In the genomic region with DNA sequence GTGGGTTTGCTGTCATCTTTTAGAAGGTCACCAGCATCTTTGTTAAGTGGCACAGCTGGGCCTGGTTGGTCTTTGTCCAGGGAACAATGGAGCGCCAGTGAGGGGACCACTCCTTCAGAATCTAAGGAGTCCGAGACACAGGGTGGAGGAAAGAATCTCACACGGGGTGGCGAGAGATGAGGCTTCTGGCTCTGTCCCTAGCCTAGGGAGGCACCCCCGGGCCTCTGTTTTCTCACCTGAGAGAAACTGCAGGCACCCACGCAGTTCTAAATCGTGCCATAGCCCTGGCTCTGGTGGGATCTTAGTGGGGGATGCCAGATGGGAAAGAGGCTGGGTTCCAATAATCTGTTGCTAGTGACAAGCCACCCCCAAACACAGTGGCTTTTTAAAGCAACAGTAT, we compare ENCODE assay signal across 22 cellular contexts.
"Had no signal": no experiment of that assay in that cellular context is flagged by ENCODE, and none has a peak within 500 bp of the region (broad histone marks: within the 10 kb centered on the region; RNA-seq: fewer than 3 reads in every experiment).

No MANE protein-coding gene starts in this region.

- DNase-seq: stimulated activated CD4-positive, alpha-beta T cell treated with anti-CD3 and anti-CD28 coated beads, Interleukin-2, amount 100 ng/mL, for 48 hours; stimulated activated CD4-positive, alpha-beta T cell treated with anti-CD3 and anti-CD28 coated beads, Interleukin-4, amount 100 ng/mL, for 1 hour; stimulated activated CD4-positive, alpha-beta T cell treated with anti-CD3 and anti-CD28 coated beads, Interleukin-4, amount 100 ng/mL, for 24 hours; stimulated activated CD4-positive, alpha-beta T cell treated with anti-CD3 and anti-CD28 coated beads, Interleukin-4, amount 100 ng/mL, for 4 hours; stimulated activated CD8-positive, alpha-beta memory T cell treated with anti-CD3 and anti-CD28 coated beads, Interleukin-4, amount 100 ng/mL, for 48 hours; stimulated activated naive B cell treated with anti-CD40 and anti-IgM and Interleukin-4, amounts not matched to agents 10 μg/mL and 1 μg/mL and 100 μg/mL, for 72 hours; stimulated activated naive CD4-positive, alpha-beta T cell; stimulated activated naive CD4-positive, alpha-beta T cell treated with Interleukin-2 at 50 U/mL for 16 hours; stimulated activated naive CD8-positive, alpha-beta T cell treated with anti-CD3 and anti-CD28 coated beads, Interleukin-15, amount 100 ng/mL, for 72 hours; stimulated activated naive CD8-positive, alpha-beta T cell treated with anti-CD3 and anti-CD28 coated beads, Interleukin-15, Interleukin-2, amounts not matched to agents 100 U/mL and 50 U/mL, for 24 hours; stomach; substantia nigra; testis; thyroid gland; tibial artery; transverse colon; trophoblast cell; upper lobe of left lung; upper lobe of right lung; uterus had no signal

- ATAC-seq: stimulated activated effector memory CD8-positive, alpha-beta T cell treated with anti-CD3 and anti-CD28 coated beads, Interleukin-12 subunit alpha, Interleukin-12 subunit beta, amount 100 ng/mL, for 72 hours; stimulated activated memory B cell treated with anti-CD40 and anti-IgM and Interleukin-4, amounts not matched to agents 10 μg/mL and 1 μg/mL and 100 μg/mL, for 72 hours; stimulated activated naive B cell treated with anti-CD40 and anti-IgM and Interleukin-4, amounts not matched to agents 10 μg/mL and 1 μg/mL and 100 μg/mL, for 72 hours; stimulated activated naive CD8-positive, alpha-beta T cell treated with anti-CD3 and anti-CD28 coated beads, Interleukin-15, amount 100 ng/mL, for 72 hours; stimulated activated naive CD8-positive, alpha-beta T cell treated with anti-CD3 and anti-CD28 coated beads, Interleukin-15, Interleukin-2, amounts not matched to agents 100 U/mL and 50 U/mL, for 24 hours; upper lobe of right lung had no signal
